ENCODE assay signal across 1 cellular context in the genomic region with DNA sequence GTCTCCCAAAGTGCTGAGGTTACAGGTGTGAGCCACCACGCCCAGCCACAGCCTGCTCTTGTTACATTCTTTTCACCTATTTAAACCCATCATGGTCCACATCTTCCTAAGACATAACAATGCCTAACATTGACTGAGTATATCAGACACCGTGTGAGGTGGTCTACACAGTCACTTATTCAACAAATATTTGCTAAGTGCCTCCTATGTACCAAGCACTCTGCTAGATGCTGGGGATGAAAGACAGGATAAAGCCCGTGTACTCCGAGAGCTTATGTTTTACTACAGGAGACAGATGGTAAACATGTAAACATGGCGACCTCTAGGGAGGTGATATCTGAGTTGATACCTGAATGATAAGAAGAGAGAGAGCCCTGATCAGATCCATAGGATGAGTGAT.
TF ChIP-seq lines count a peak whose summit lies in the region.

No MANE protein-coding gene starts in this region.

TF ChIP-seq in HepG2, 621 proteins besides CTCF, POLR2A, EP300 and RAD21 (continued from another document):
- TF ChIP-seq ZSCAN29 (CRISPR knock-in tag; conservative IDR thresholded peaks at IDR 0.05) (0 out of 2 replicates have a peak, but pooled peaks have one; percentile 59), RARA (CRISPR knock-in tag; IDR thresholded peaks at IDR 0.05) (peak; percentile 17; the same call in 1 of the 2 replicates), FOXA1 (IDR thresholded peaks at IDR 0.05) (no peak), FOXA1 (CRISPR knock-in tag; IDR thresholded peaks at IDR 0.05) (peak; percentile 60)
- TF ChIP-seq, protein P1, sequence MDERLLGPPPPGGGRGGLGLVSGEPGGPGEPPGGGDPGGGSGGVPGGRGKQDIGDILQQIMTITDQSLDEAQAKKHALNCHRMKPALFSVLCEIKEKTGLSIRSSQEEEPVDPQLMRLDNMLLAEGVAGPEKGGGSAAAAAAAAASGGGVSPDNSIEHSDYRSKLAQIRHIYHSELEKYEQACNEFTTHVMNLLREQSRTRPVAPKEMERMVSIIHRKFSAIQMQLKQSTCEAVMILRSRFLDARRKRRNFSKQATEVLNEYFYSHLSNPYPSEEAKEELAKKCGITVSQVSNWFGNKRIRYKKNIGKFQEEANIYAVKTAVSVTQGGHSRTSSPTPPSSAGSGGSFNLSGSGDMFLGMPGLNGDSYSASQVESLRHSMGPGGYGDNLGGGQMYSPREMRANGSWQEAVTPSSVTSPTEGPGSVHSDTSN (CRISPR knock-in tag; IDR thresholded peaks at IDR 0.05), result no peak
- TF ChIP-seq, protein P2, sequence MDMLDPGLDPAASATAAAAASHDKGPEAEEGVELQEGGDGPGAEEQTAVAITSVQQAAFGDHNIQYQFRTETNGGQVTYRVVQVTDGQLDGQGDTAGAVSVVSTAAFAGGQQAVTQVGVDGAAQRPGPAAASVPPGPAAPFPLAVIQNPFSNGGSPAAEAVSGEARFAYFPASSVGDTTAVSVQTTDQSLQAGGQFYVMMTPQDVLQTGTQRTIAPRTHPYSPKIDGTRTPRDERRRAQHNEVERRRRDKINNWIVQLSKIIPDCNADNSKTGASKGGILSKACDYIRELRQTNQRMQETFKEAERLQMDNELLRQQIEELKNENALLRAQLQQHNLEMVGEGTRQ (IDR thresholded peaks at IDR 0.05; ENCODE audit: low read depth, low read length), result no peak
- TF ChIP-seq, protein P2 (CRISPR knock-in tag; IDR thresholded peaks at IDR 0.05; ENCODE audit: borderline replicate concordance), result no peak
- TF ChIP-seq, protein P3, sequence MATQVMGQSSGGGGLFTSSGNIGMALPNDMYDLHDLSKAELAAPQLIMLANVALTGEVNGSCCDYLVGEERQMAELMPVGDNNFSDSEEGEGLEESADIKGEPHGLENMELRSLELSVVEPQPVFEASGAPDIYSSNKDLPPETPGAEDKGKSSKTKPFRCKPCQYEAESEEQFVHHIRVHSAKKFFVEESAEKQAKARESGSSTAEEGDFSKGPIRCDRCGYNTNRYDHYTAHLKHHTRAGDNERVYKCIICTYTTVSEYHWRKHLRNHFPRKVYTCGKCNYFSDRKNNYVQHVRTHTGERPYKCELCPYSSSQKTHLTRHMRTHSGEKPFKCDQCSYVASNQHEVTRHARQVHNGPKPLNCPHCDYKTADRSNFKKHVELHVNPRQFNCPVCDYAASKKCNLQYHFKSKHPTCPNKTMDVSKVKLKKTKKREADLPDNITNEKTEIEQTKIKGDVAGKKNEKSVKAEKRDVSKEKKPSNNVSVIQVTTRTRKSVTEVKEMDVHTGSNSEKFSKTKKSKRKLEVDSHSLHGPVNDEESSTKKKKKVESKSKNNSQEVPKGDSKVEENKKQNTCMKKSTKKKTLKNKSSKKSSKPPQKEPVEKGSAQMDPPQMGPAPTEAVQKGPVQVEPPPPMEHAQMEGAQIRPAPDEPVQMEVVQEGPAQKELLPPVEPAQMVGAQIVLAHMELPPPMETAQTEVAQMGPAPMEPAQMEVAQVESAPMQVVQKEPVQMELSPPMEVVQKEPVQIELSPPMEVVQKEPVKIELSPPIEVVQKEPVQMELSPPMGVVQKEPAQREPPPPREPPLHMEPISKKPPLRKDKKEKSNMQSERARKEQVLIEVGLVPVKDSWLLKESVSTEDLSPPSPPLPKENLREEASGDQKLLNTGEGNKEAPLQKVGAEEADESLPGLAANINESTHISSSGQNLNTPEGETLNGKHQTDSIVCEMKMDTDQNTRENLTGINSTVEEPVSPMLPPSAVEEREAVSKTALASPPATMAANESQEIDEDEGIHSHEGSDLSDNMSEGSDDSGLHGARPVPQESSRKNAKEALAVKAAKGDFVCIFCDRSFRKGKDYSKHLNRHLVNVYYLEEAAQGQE (IDR thresholded peaks at IDR 0.05; ENCODE audit: borderline replicate concordance in 1 of 2, low read depth in 1 of 2, low read length in 2 of 2), result no peak
- TF ChIP-seq, protein P4, sequence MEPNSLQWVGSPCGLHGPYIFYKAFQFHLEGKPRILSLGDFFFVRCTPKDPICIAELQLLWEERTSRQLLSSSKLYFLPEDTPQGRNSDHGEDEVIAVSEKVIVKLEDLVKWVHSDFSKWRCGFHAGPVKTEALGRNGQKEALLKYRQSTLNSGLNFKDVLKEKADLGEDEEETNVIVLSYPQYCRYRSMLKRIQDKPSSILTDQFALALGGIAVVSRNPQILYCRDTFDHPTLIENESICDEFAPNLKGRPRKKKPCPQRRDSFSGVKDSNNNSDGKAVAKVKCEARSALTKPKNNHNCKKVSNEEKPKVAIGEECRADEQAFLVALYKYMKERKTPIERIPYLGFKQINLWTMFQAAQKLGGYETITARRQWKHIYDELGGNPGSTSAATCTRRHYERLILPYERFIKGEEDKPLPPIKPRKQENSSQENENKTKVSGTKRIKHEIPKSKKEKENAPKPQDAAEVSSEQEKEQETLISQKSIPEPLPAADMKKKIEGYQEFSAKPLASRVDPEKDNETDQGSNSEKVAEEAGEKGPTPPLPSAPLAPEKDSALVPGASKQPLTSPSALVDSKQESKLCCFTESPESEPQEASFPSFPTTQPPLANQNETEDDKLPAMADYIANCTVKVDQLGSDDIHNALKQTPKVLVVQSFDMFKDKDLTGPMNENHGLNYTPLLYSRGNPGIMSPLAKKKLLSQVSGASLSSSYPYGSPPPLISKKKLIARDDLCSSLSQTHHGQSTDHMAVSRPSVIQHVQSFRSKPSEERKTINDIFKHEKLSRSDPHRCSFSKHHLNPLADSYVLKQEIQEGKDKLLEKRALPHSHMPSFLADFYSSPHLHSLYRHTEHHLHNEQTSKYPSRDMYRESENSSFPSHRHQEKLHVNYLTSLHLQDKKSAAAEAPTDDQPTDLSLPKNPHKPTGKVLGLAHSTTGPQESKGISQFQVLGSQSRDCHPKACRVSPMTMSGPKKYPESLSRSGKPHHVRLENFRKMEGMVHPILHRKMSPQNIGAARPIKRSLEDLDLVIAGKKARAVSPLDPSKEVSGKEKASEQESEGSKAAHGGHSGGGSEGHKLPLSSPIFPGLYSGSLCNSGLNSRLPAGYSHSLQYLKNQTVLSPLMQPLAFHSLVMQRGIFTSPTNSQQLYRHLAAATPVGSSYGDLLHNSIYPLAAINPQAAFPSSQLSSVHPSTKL (CRISPR knock-in tag; IDR thresholded peaks at IDR 0.05), result peak; percentile 52; the same call in 1 of the 2 replicates
TF ChIP-seq in HepG2: peak in this region for 30.
